In the genomic region with DNA sequence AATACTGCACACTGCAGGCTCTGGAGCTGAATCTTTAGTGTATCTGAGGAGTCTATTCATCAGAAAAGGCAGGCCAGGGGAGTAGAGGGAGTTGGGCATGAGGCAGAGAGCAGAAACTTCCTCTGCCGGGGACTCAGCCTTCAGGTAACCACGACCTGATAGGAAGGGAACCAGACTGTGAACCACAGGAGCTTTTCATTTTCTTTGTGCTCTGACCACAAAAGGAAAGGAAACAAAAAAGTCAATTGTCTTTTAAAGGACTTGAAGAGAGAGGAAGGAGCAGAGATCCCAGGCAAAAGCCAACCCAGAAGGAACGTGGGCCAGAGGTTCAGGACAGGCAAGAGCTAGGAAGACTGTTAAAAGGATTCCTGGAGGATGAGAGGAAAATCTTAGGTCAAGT, we compare ENCODE assay signal across 20 cellular contexts.
"Had no signal": no experiment of that assay in that cellular context is flagged by ENCODE, and none has a peak within 500 bp of the region (broad histone marks: within the 10 kb centered on the region; RNA-seq: fewer than 3 reads in every experiment).

No MANE protein-coding gene starts in this region.

- H3K4me3 ChIP-seq: adrenal gland, breast epithelium, gastroesophageal sphincter, heart left ventricle, left lung, thyroid gland had no signal

- H3K4me3 Mint-ChIP-seq: activated T-cell treated with anti-CD3 and anti-CD28 coated beads, Interleukin-2, amount 50 U/mL, for 72 hours; nephron had no signal

- H3K4me1 Mint-ChIP-seq: nephron had no signal

- H3K27ac Mint-ChIP-seq: activated naive CD4-positive, alpha-beta T cell treated with anti-CD3 and anti-CD28 coated beads, Interleukin-2, amount 50 U/mL, for 72 hours; activated T-cell treated with anti-CD3 and anti-CD28 coated beads, Interleukin-2, amount 50 U/mL, for 72 hours; nephron had no signal

- H3K9me3 ChIP-seq: adrenal gland, breast epithelium, gastroesophageal sphincter, heart left ventricle, left lung, thyroid gland had no signal

- H3K9me3 Mint-ChIP-seq: nephron had no signal

- H3K36me3 ChIP-seq: adrenal gland, breast epithelium, gastroesophageal sphincter, heart left ventricle, left lung, thyroid gland, WERI-Rb-1 had no signal

- H3K27me3 ChIP-seq: adrenal gland, breast epithelium, gastroesophageal sphincter, left lung, thyroid gland had no signal

- H3K27ac ChIP-seq: adrenal gland, breast epithelium, gastroesophageal sphincter, heart left ventricle, left lung, thyroid gland, WERI-Rb-1 had no signal

- H3K4me1 ChIP-seq: adrenal gland, breast epithelium, gastroesophageal sphincter, heart left ventricle, left lung, thyroid gland had no signal

- H3K36me3 Mint-ChIP-seq: activated naive CD4-positive, alpha-beta T cell treated with anti-CD3 and anti-CD28 coated beads, Interleukin-2, amount 50 U/mL, for 72 hours had no signal

- ATAC-seq: activated naive CD4-positive, alpha-beta T cell treated with anti-CD3 and anti-CD28 coated beads, Interleukin-2, amount 50 U/mL, for 72 hours; activated T-cell treated with anti-CD3 and anti-CD28 coated beads, Interleukin-2, amount 50 U/mL, for 72 hours; gastroesophageal sphincter; heart left ventricle; left lung had no signal

- DNase-seq: activated CD4-positive, alpha-beta T cell treated with anti-CD3 and anti-CD28 coated beads, Interleukin-2, amount 50 U/mL, for 4 hours; activated gamma-delta T cell treated with Interleukin-2 at 50 U/mL for 16 hours; activated T-cell treated with anti-CD3 and anti-CD28 coated beads, Interleukin-2, amount 50 U/mL, for 72 hours; adrenal gland; cortex of kidney; heart left ventricle; kidney; left lung; mammary epithelial cell; midbrain; occipital lobe; stimulated activated CD4-positive, alpha-beta T cell treated with anti-CD3 and anti-CD28 coated beads, Interleukin-12 subunit alpha, Interleukin-12 subunit beta, amount 100 ng/mL, for 4 hours; stimulated activated CD4-positive, alpha-beta T cell treated with anti-CD3 and anti-CD28 coated beads, Interleukin-2, amount 100 ng/mL, for 24 hours; stimulated activated naive CD4-positive, alpha-beta T cell treated with Interleukin-2 at 50 U/mL for 16 hours; thyroid gland; WERI-Rb-1 had no signal
